In the genomic region with DNA sequence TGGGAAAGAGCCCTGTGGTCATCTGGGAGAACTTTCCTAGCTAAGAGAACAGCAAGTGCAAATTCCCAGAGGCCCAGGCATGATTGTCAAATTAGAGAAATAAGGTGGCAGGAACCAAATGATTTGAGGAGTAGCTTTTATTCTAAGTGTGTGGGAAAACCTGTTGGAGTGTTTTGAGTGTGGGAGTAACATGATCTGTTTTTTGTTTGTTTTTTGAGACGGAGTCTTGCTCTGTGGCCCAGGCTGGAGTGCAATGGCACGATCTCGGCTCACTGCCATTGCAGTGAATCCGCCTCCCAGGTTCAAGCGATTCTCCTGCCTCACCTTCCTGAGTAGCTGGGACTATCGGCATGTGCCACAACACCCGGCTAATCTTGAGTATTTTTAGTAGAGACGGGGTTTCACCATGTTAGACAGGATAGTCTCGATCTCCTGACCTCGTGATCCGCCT, we compare ENCODE assay signal across 12 cellular contexts. TPM values are rescaled to one million over a fixed set of nuclear protein-coding genes. Genes with fewer than 3 reads are reported as not detected.
DNase-seq lines count a peak whose midpoint lies in the region; ATAC-seq, FAIRE-seq and TF ChIP-seq lines count a peak whose summit lies in the region.
"Had no signal": no experiment of that assay in that cellular context is flagged by ENCODE, and none has a peak within 500 bp of the region (broad histone marks: within the 10 kb centered on the region; RNA-seq: fewer than 3 reads in every experiment).

No MANE protein-coding gene starts in this region.

- intact Hi-C loops in Caco-2 (cut with micrococcal nuclease; ENCODE audit: unreplicated experiment) (loop anchor here (5.0 kb wide), 1 partner anchor 109 kb away; no protein-coding TSS in a partner anchor), prostate gland (cut with DNase I) (no loop called here)

- no peaks in the 10 kb centered on the region for H3K27me3 Mint-ChIP-seq in Caco-2 (ENCODE audit: insufficient read depth, unreplicated experiment)

- 92% methylated on average over 11 of the region's 11 CpGs for WGBS in A549 (ENCODE audit: missing lambda C conversion rate)
- 68% methylated on average over 11 of the region's 11 CpGs for WGBS in prostate gland

- ATAC-seq in A549 (no peak), GM21576 (IDR thresholded peaks at IDR 0.05; ENCODE audit: unreplicated experiment) (no peak)
- ATAC-seq: right lobe of liver had no signal

- H3K9ac ChIP-seq in SK-N-MC (ENCODE audit: insufficient read length), result peak overlapping the region; percentile 22
- no peak overlapping the region for H3K9ac ChIP-seq in iPS-18a (ENCODE audit: low read length)

- peak overlapping the region; percentile 98 for H3K27ac Mint-ChIP-seq in Caco-2 (ENCODE audit: unreplicated experiment)

- BruUV-seq in Caco-2 (replicated peaks; lab: Mats Ljungman, UMichigan), result no TSS peak

- H3K27ac ChIP-seq in A549 (no peak overlapping the region), SK-N-MC (no peak overlapping the region), iPS-18a (ENCODE audit: low read length) (no peak overlapping the region), prostate gland (no peak overlapping the region)
- H3K27ac ChIP-seq: right lobe of liver had no signal

- FAIRE-seq in A549 (lab: Jason Lieb, UNC), result no peak
- FAIRE-seq: GM12892 had no signal

- CTCF ChIA-PET in A549 (lab: Yijun Ruan, JAX), result interaction anchor here (1.0 to 6.4 kb wide), 7 partner anchors 9 to 120 kb away, joined by 3 to 65 read pairs (median 13); no protein-coding TSS in a partner anchor
- CTCF ChIA-PET in Caco-2 (lab: Charles Lee), result no interaction called here

- TF ChIP-seq POLR2A in A549 (IDR thresholded peaks at IDR 0.05; ENCODE audit: low read length) (no peak), prostate gland (IDR thresholded peaks at IDR 0.05) (no peak)

- H3K36me3 ChIP-seq in Caco-2 (ENCODE audit: control insufficient read depth, insufficient read depth, low read length) (peaks cover 3% of the 10 kb centered on the region; the same call in 1 of the 2 replicates), SK-N-MC (ENCODE audit: insufficient read depth, low read length) (peaks cover 53% of the 10 kb centered on the region), iPS-18a (ENCODE audit: control insufficient read depth, low read depth, low read length) (peaks cover 8% of the 10 kb centered on the region), prostate gland (no peaks in the 10 kb centered on the region)
- H3K36me3 ChIP-seq: right lobe of liver had no signal

- DNase-seq in A549 (ENCODE audit: low read depth in 1 of 2, low spot score in 1 of 2), result no peak
- no peak for DNase-seq in Caco-2
- no peak for DNase-seq in SK-N-MC (ENCODE audit: low read depth, low spot score)
- DNase-seq in NCI-H446 (lab: John Stamatoyannopoulos, UW), result no peak
- DNase-seq in NCI-H2107 treated with DMSO at 0.1 percent for 48 hours (lab: John Stamatoyannopoulos, UW; ENCODE audit: unreplicated experiment), result no peak
- DNase-seq in prostate gland (ENCODE audit: low spot score), result no peak
- DNase-seq: foreskin melanocyte, NCI-H2171 had no signal

- 0 out of 3 replicates have a peak, but pooled peaks cover 5% of the 10 kb centered on the region for H3K9me3 ChIP-seq in A549
- peaks cover 6% of the 10 kb centered on the region for H3K9me3 ChIP-seq in Caco-2
- H3K9me3 ChIP-seq in SK-N-MC (ENCODE audit: low read depth, low read length), result no peaks in the 10 kb centered on the region
- no peaks in the 10 kb centered on the region for H3K9me3 ChIP-seq in iPS-18a (ENCODE audit: control insufficient read depth, low read depth, low read length)
- H3K9me3 ChIP-seq in prostate gland, result no peaks in the 10 kb centered on the region
- H3K9me3 ChIP-seq: right lobe of liver had no signal

- peak overlapping the region; percentile 94 for H3K4me3 Mint-ChIP-seq in Caco-2 (ENCODE audit: unreplicated experiment)

- peaks cover 10% of the 10 kb centered on the region for H3K9me3 Mint-ChIP-seq in Caco-2 (ENCODE audit: unreplicated experiment)

- H3K4me2 ChIP-seq in A549, result peak overlapping the region; percentile 73

- no peak for TF ChIP-seq CTCF in A549 (IDR thresholded peaks at IDR 0.05)
- no peak for TF ChIP-seq CTCF in Caco-2 (IDR thresholded peaks at IDR 0.05; ENCODE audit: insufficient read depth in 1 of 2, low read depth in 1 of 2, low read length in 1 of 2, severe bottlenecking in 1 of 2, unreplicated experiment in 1 of 2)
- TF ChIP-seq CTCF in prostate gland (IDR thresholded peaks at IDR 0.05), result no peak

- TF ChIP-seq RAD21 in A549 (conservative IDR thresholded peaks at IDR 0.05 in 1 of 2, IDR thresholded peaks at IDR 0.05 in 1 of 2), result no peak

- peaks cover 37% of the 10 kb centered on the region for H3K4me1 Mint-ChIP-seq in Caco-2 (ENCODE audit: low read depth, unreplicated experiment)

- POLR2A ChIA-PET in A549 (lab: Yijun Ruan, JAX), result no interaction called here
- POLR2A ChIA-PET in Caco-2 (lab: Charles Lee), result interaction anchor here (0.6 kb wide), 1 partner anchor 20 kb away, joined by 5 read pairs; the partner anchor contains the start of gene ZC3H4

- no peak for TF ChIP-seq EP300 in A549 (IDR thresholded peaks at IDR 0.05)

- peaks cover 85% of the 10 kb centered on the region for H3K36me3 Mint-ChIP-seq in Caco-2 (ENCODE audit: insufficient read depth, unreplicated experiment)

- no peak overlapping the region for H3K4me3 ChIP-seq in A549
- no peak overlapping the region for H3K4me3 ChIP-seq in Caco-2 (ENCODE audit: low read depth, low read length)
- no peak overlapping the region for H3K4me3 ChIP-seq in SK-N-MC
- H3K4me3 ChIP-seq in iPS-18a (ENCODE audit: low read length), result peak overlapping the region; percentile 77
- no peak overlapping the region for H3K4me3 ChIP-seq in prostate gland
- H3K4me3 ChIP-seq: right lobe of liver had no signal

- no peaks in the 10 kb centered on the region for H3K27me3 ChIP-seq in Caco-2 (replicated peaks; ENCODE audit: control insufficient read depth, insufficient read depth, low read length)
- no peaks in the 10 kb centered on the region for H3K27me3 ChIP-seq in iPS-18a (ENCODE audit: control insufficient read depth, insufficient read depth, low read length)
- no peaks in the 10 kb centered on the region for H3K27me3 ChIP-seq in prostate gland (replicated peaks; ENCODE audit: insufficient read depth)
- H3K27me3 ChIP-seq: right lobe of liver had no signal

- peaks cover 40% of the 10 kb centered on the region for H3K4me1 ChIP-seq in A549
- H3K4me1 ChIP-seq in Caco-2, result peaks cover 50% of the 10 kb centered on the region
- H3K4me1 ChIP-seq in iPS-18a (ENCODE audit: control insufficient read depth, low read depth, low read length), result peaks cover 7% of the 10 kb centered on the region
- H3K4me1 ChIP-seq in prostate gland (replicated peaks), result no peaks in the 10 kb centered on the region

TF ChIP-seq in A549, 52 proteins besides CTCF, POLR2A, EP300 and RAD21 (continues in another document):
- TF ChIP-seq, protein P1, sequence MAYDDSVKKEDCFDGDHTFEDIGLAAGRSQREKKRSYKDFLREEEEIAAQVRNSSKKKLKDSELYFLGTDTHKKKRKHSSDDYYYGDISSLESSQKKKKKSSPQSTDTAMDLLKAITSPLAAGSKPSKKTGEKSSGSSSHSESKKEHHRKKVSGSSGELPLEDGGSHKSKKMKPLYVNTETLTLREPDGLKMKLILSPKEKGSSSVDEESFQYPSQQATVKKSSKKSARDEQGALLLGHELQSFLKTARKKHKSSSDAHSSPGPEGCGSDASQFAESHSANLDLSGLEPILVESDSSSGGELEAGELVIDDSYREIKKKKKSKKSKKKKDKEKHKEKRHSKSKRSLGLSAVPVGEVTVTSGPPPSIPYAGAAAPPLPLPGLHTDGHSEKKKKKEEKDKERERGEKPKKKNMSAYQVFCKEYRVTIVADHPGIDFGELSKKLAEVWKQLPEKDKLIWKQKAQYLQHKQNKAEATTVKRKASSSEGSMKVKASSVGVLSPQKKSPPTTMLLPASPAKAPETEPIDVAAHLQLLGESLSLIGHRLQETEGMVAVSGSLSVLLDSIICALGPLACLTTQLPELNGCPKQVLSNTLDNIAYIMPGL (CRISPR knock-in tag; IDR thresholded peaks at IDR 0.05; ENCODE audit: borderline replicate concordance), result no peak
- TF ChIP-seq HOXB5 (CRISPR knock-in tag; IDR thresholded peaks at IDR 0.05), result no peak
- TF ChIP-seq KDM1A (IDR thresholded peaks at IDR 0.05; ENCODE audit: low read depth), result no peak
- TF ChIP-seq CEBPB (IDR thresholded peaks at IDR 0.05), result no peak
- TF ChIP-seq, protein P2, sequence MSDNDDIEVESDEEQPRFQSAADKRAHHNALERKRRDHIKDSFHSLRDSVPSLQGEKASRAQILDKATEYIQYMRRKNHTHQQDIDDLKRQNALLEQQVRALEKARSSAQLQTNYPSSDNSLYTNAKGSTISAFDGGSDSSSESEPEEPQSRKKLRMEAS (IDR thresholded peaks at IDR 0.05), result no peak
- TF ChIP-seq PBX3 (IDR thresholded peaks at IDR 0.05), result no peak
- TF ChIP-seq HEYL (CRISPR knock-in tag; IDR thresholded peaks at IDR 0.05), result no peak
- TF ChIP-seq BHLHE40 (IDR thresholded peaks at IDR 0.05; ENCODE audit: low read depth, low read length), result no peak
- no peak for TF ChIP-seq HDAC2 (IDR thresholded peaks at IDR 0.05)
- TF ChIP-seq POLR2AphosphoS2 (conservative IDR thresholded peaks at IDR 0.05; ENCODE audit: low read length), result no peak
- no peak for TF ChIP-seq JUNB (IDR thresholded peaks at IDR 0.05)

RNA-seq across cellular contexts. Expression of gene SAE1, which starts 2.4 kb away (rescaled TPM):
- polyA plus RNA-seq in A549 (2011; rRNA removed) (229 and 249 TPM in 2 replicates), A549 (2017; fragmentation: RNase III; extraction: RNeasy Plus Mini Kit Qiagen cat#74134 plus additional on column Dnase treatment) (187 to 206 TPM (median 205 TPM) in 3 replicates)
- 190 and 220 TPM in 2 replicates for polyA plus RNA-seq in A549 (2012; cell fraction: cytosol; rRNA removed)
- polyA plus RNA-seq in A549 (2012; cell fraction: nucleus; rRNA removed), result 134 and 175 TPM in 2 replicates
- polyA minus RNA-seq in A549 (2011; rRNA and poly(A)+ RNA removed), result 87.6 and 96.8 TPM in 2 replicates
- total RNA-seq in Caco-2 (2022) (238 and 251 TPM in 2 replicates), prostate gland (10 to 100 TPM; 48.4 to 73.0 TPM)

RNA-seq across cellular contexts. Expression of gene ZC3H4, which starts 19.5 kb away (rescaled TPM):
- polyA plus RNA-seq in A549 (2011; rRNA removed), result 7.7 and 9.6 TPM in 2 replicates
- polyA plus RNA-seq in A549 (2012; cell fraction: cytosol; rRNA removed), result 5.9 and 8.3 TPM in 2 replicates
- polyA plus RNA-seq in A549 (2012; cell fraction: nucleus; rRNA removed), result 16.1 and 19.8 TPM in 2 replicates
- polyA plus RNA-seq in A549 (2017; fragmentation: RNase III; extraction: RNeasy Plus Mini Kit Qiagen cat#74134 plus additional on column Dnase treatment), result 29.7 to 37.9 TPM (median 33.4 TPM) in 3 replicates
- polyA minus RNA-seq in A549 (2011; rRNA and poly(A)+ RNA removed), result 13.0 and 16.6 TPM in 2 replicates
- total RNA-seq in Caco-2 (2022), result 70.3 and 77.7 TPM in 2 replicates
- total RNA-seq in prostate gland, result 10 to 100 TPM; 35.3 to 49.1 TPM
